Comparison of ENCODE assay signal across 14 cellular contexts in genomic region chr12:79818856-79819255, GRCh38.
A peak's percentile ranks its signal among the peaks of the same experiment; 100 is the strongest.
DNase-seq lines count a peak whose midpoint lies in the region; ATAC-seq and TF ChIP-seq lines count a peak whose summit lies in the region.
"Had no signal": no experiment of that assay in that cellular context is flagged by ENCODE, and none has a peak within 500 bp of the region (broad histone marks: within the 10 kb centered on the region; RNA-seq: fewer than 3 reads in every experiment).

No MANE protein-coding gene starts in this region.

- no peak overlapping the region for H3K27ac ChIP-seq in CD4-positive, alpha-beta T cell (ENCODE audit: low read depth, low read length)
- no peak overlapping the region for H3K27ac ChIP-seq in mesendoderm (ENCODE audit: low read depth, low read length)
- H3K27ac ChIP-seq in SJCRH30: no peak overlapping the region

- H3K36me3 Mint-ChIP-seq in activated naive CD8-positive, alpha-beta T cell treated with anti-CD3 and anti-CD28 coated beads for 36 hours: peaks cover 45% of the 10 kb centered on the region
- H3K36me3 Mint-ChIP-seq in osteocyte (ENCODE audit: unreplicated experiment): peaks cover 44% of the 10 kb centered on the region
- peaks cover 83% of the 10 kb centered on the region for H3K36me3 Mint-ChIP-seq in CD4-positive, alpha-beta T cell (ENCODE audit: low read depth)
- peaks cover 19% of the 10 kb centered on the region for H3K36me3 Mint-ChIP-seq in progenitor cell of endocrine pancreas (ENCODE audit: insufficient read depth)

- CTCF ChIA-PET in CD4-positive, alpha-beta T cell (lab: Charles Lee): no interaction called here

- H2AK5ac ChIP-seq in mesendoderm (ENCODE audit: low read length): no peak overlapping the region

- no peak overlapping the region for H3K4me3 ChIP-seq in mesendoderm (ENCODE audit: low read length)
- H3K4me3 ChIP-seq in SJCRH30: no peak overlapping the region

- H3K4me1 Mint-ChIP-seq in activated naive CD8-positive, alpha-beta T cell treated with anti-CD3 and anti-CD28 coated beads for 36 hours: peaks cover 9% of the 10 kb centered on the region
- H3K4me1 Mint-ChIP-seq in osteocyte (ENCODE audit: unreplicated experiment) (peaks cover 16% of the 10 kb centered on the region), progenitor cell of endocrine pancreas (ENCODE audit: low read depth) (peaks cover 2% of the 10 kb centered on the region)
- H3K4me1 Mint-ChIP-seq in CD4-positive, alpha-beta T cell (ENCODE audit: low read depth): peaks cover 6% of the 10 kb centered on the region

- H3K18ac ChIP-seq in mesendoderm (ENCODE audit: low read length): no peak overlapping the region

- no peak overlapping the region for H3K23ac ChIP-seq in mesendoderm (ENCODE audit: low read length)

- no peak overlapping the region for H3K56ac ChIP-seq in mesendoderm (ENCODE audit: low read length)

- H2BK120ac ChIP-seq in mesendoderm (ENCODE audit: low read depth, low read length): no peak overlapping the region

- peak overlapping the region; percentile 42 for H3K27ac Mint-ChIP-seq in activated naive CD8-positive, alpha-beta T cell treated with anti-CD3 and anti-CD28 coated beads for 36 hours
- peak overlapping the region; percentile 44 for H3K27ac Mint-ChIP-seq in osteocyte (ENCODE audit: unreplicated experiment)
- no peak overlapping the region for H3K27ac Mint-ChIP-seq in CD4-positive, alpha-beta T cell
- H3K27ac Mint-ChIP-seq in progenitor cell of endocrine pancreas: no peak overlapping the region

- H3K36me3 ChIP-seq in mesendoderm (ENCODE audit: control insufficient read depth, insufficient read depth, low read length) (no peaks in the 10 kb centered on the region), SJCRH30 (peaks cover 42% of the 10 kb centered on the region)

- DNase-seq in AG20443 (ENCODE audit: low spot score) (peak; percentile 7), fibroblast of peridontal ligament (ENCODE audit: extremely low read depth) (peak; percentile 31), osteocyte (ENCODE audit: extremely low spot score, unreplicated experiment) (no peak), mesendoderm (no peak), SJCRH30 (no peak), progenitor cell of endocrine pancreas (ENCODE audit: low spot score, unreplicated experiment) (no peak)
- no peak for DNase-seq in activated naive CD8-positive, alpha-beta T cell treated with anti-CD3 and anti-CD28 coated beads for 36 hours
- DNase-seq in CD4-positive, alpha-beta T cell: no peak
- DNase-seq: activated CD4-positive, CD25-positive, alpha-beta regulatory T cell; activated T-cell treated with anti-CD3 and anti-CD28 coated beads for 4 hours; amniotic stem cell; NCI-H2171; small intestine had no signal

- H3K4me3 Mint-ChIP-seq in activated naive CD8-positive, alpha-beta T cell treated with anti-CD3 and anti-CD28 coated beads for 36 hours: no peak overlapping the region
- H3K4me3 Mint-ChIP-seq in osteocyte (ENCODE audit: unreplicated experiment): no peak overlapping the region
- H3K4me3 Mint-ChIP-seq in CD4-positive, alpha-beta T cell: no peak overlapping the region
- no peak overlapping the region for H3K4me3 Mint-ChIP-seq in progenitor cell of endocrine pancreas (ENCODE audit: low read depth)
- H3K4me3 Mint-ChIP-seq: neural crest cell had no signal

- intact Hi-C loops in CD4-positive, alpha-beta T cell (cut with DNase I, micrococcal nuclease): loop anchor here in 1 of 2 experiments (5.0 kb wide), 1 partner anchor 37 kb away; no protein-coding TSS in a partner anchor

- H3K9me3 Mint-ChIP-seq in activated naive CD8-positive, alpha-beta T cell treated with anti-CD3 and anti-CD28 coated beads for 36 hours: no peaks in the 10 kb centered on the region
- H3K9me3 Mint-ChIP-seq in osteocyte (ENCODE audit: unreplicated experiment): no peaks in the 10 kb centered on the region
- H3K9me3 Mint-ChIP-seq in CD4-positive, alpha-beta T cell: no peaks in the 10 kb centered on the region
- H3K9me3 Mint-ChIP-seq in progenitor cell of endocrine pancreas (ENCODE audit: low read depth): no peaks in the 10 kb centered on the region
- H3K9me3 Mint-ChIP-seq: neural crest cell had no signal

- no peaks in the 10 kb centered on the region for H3K79me2 ChIP-seq in mesendoderm (ENCODE audit: control insufficient read depth, insufficient read depth, low read length)

- H2BK5ac ChIP-seq in mesendoderm (ENCODE audit: low read length): no peak overlapping the region

- H4K5ac ChIP-seq in mesendoderm (ENCODE audit: low read length): no peak overlapping the region

- ATAC-seq in CD4-positive, alpha-beta T cell (ENCODE audit: poor library complexity): no peak

- H3K9ac ChIP-seq in mesendoderm (ENCODE audit: low read length): no peak overlapping the region

- POLR2A ChIA-PET in CD4-positive, alpha-beta T cell (lab: Charles Lee): no interaction called here

- WGBS in mesendoderm (ENCODE audit: extremely low coverage, insufficient coverage, low lambda C conversion rate): no CpG with 5 or more reads among the region's 3 CpGs

- TF ChIP-seq CTCF in osteocyte (IDR thresholded peaks at IDR 0.05) (no peak), progenitor cell of endocrine pancreas (IDR thresholded peaks at IDR 0.05; ENCODE audit: unreplicated experiment) (no peak)
- TF ChIP-seq CTCF in CD4-positive, alpha-beta T cell (IDR thresholded peaks at IDR 0.05): no peak

- no peaks in the 10 kb centered on the region for H3K27me3 Mint-ChIP-seq in activated naive CD8-positive, alpha-beta T cell treated with anti-CD3 and anti-CD28 coated beads for 36 hours
- H3K27me3 Mint-ChIP-seq in osteocyte (ENCODE audit: unreplicated experiment) (no peaks in the 10 kb centered on the region), progenitor cell of endocrine pancreas (no peaks in the 10 kb centered on the region)
- H3K27me3 Mint-ChIP-seq in CD4-positive, alpha-beta T cell: no peaks in the 10 kb centered on the region

- no peaks in the 10 kb centered on the region for H3K79me1 ChIP-seq in mesendoderm (ENCODE audit: low read length)

- H3K4ac ChIP-seq in mesendoderm (ENCODE audit: low read depth, low read length): no peak overlapping the region

- H3K9me3 ChIP-seq in CD4-positive, alpha-beta T cell (ENCODE audit: control insufficient read depth, low read length): no peaks in the 10 kb centered on the region
- no peaks in the 10 kb centered on the region for H3K9me3 ChIP-seq in SJCRH30 (replicated peaks)

- H3K27me3 ChIP-seq in CD4-positive, alpha-beta T cell (ENCODE audit: control insufficient read depth, insufficient read depth, low read length): no peaks in the 10 kb centered on the region
- H3K27me3 ChIP-seq in mesendoderm (ENCODE audit: insufficient read depth, low read length, poor library complexity): no peaks in the 10 kb centered on the region
- no peaks in the 10 kb centered on the region for H3K27me3 ChIP-seq in SJCRH30

- no peak overlapping the region for H2BK15ac ChIP-seq in mesendoderm (replicated peaks; ENCODE audit: low read depth)

- no peak overlapping the region for H4K8ac ChIP-seq in mesendoderm (ENCODE audit: low read depth, low read length)

- H3K4me1 ChIP-seq in mesendoderm (ENCODE audit: control insufficient read depth, low read depth, low read length) (no peaks in the 10 kb centered on the region), SJCRH30 (no peaks in the 10 kb centered on the region)

- H3K4me2 ChIP-seq in mesendoderm (ENCODE audit: low read length): no peak overlapping the region

Comparison
In these comparisons a context has a peak if more than half of its experiments do, and no peak if none do; other contexts are left out.
1. DNase-seq: peak in AG20443 (single experiment) and fibroblast of peridontal ligament (single experiment); none in activated naive CD8-positive, alpha-beta T cell treated with anti-CD3 and anti-CD28 coated beads for 36 hours (single experiment), osteocyte (single experiment), CD4-positive, alpha-beta T cell (0 of 10), mesendoderm (single experiment), SJCRH30 (0 of 2) and progenitor cell of endocrine pancreas (single experiment).
2. H3K27ac Mint-ChIP-seq: peak in activated naive CD8-positive, alpha-beta T cell treated with anti-CD3 and anti-CD28 coated beads for 36 hours (single experiment) and osteocyte (single experiment); none in CD4-positive, alpha-beta T cell (single experiment) and progenitor cell of endocrine pancreas (single experiment).